ENCODE assay signal across 11 cellular contexts in the genomic region with DNA sequence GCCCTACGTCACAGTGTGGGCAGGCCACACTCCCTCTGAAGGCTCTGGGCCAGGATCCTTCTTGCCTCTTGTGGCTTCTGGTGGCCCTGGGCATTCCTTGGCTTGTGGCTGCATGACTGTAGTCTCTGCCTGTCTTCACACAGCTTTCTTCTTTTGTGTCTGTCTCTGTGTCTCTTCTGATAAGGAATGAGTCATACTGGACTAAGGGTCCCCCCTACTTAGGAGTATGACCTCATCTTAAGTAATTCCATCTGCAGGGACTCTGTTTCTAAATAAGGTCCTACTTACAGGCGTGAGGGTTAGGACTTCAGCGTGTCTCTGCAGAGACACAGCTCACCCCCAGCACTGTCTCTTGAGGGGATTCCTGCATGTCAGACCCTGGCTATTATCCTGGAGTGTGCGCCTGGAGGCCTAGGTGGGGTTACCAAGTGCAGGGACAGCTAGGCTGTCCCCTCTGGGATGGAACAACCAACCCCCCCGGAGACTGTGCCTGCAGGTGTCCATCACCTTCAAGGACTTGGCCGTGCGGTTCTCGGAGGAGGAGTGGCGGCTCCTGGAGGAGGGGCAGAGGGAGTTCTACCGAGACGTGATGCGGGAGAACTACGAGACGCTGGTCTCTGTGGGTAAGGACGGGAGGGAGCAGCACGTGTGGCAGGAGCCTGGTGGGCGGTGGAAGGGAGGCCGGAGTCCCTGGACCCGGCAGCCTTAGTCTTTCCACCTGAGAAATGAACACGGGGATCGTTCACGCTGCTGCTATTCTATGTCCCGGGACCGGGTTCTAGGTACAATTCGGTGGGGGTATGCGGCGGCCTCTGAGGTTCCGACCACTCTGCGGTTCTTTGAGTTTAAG. TPM values are rescaled to one million over a fixed set of nuclear protein-coding genes. Genes with fewer than 3 reads are reported as not detected.
DNase-seq lines count a peak whose midpoint lies in the region; TF ChIP-seq lines count a peak whose summit lies in the region.
"Had no signal": no experiment of that assay in that cellular context is flagged by ENCODE, and none has a peak within 500 bp of the region (broad histone marks: within the 10 kb centered on the region; RNA-seq: fewer than 3 reads in every experiment).

No MANE protein-coding gene starts in this region.

- no peak overlapping the region for H3K4me2 ChIP-seq in fibroblast of lung (ENCODE audit: extremely low read depth, insufficient read depth, low read length)

- no peak for TF ChIP-seq CTCF in fibroblast of lung (conservative IDR thresholded peaks at IDR 0.05 in 1 of 2, IDR thresholded peaks at IDR 0.05 in 1 of 2; ENCODE audit: low read depth in 1 of 2, low read length in 2 of 2)

- H3K4me1 ChIP-seq in fibroblast of lung (ENCODE audit: control insufficient read depth, extremely low read depth, insufficient read depth, low read length) = peaks cover 7% of the 10 kb centered on the region

- DNase-seq in DMS 273 (lab: John Stamatoyannopoulos, UW; ENCODE audit: unreplicated experiment) (peak; percentile 39), DMS 273 treated with DMSO at 0.1 percent for 48 hours (lab: John Stamatoyannopoulos, UW) (no peak), RKO (ENCODE audit: low spot score) (peak; percentile 58), fibroblast of lung (ENCODE audit: low read depth in 2 of 2) (peak; percentile 73 to 89), renal cortical epithelial cell (ENCODE audit: low read depth) (peak; percentile 22), NCI-H187 (lab: John Stamatoyannopoulos, UW) (no peak), COLO668 (lab: John Stamatoyannopoulos, UW; ENCODE audit: unreplicated experiment) (no peak)
- DNase-seq in activated T-cell treated with anti-CD3 and anti-CD28 coated beads, Interleukin-2, amount 50 U/mL, for 48 hours = no peak
- DNase-seq: naive thymus-derived CD8-positive, alpha-beta T cell; NCI-H1105 had no signal

- no peaks in the 10 kb centered on the region for H3K27me3 ChIP-seq in fibroblast of lung (ENCODE audit: control insufficient read depth, insufficient read depth, low read length)

- H3K27ac ChIP-seq in fibroblast of lung (ENCODE audit: insufficient read depth, low read length) = no peak overlapping the region
- H3K27ac ChIP-seq: 22Rv1 had no signal

- no peak overlapping the region for H3K9ac ChIP-seq in fibroblast of lung (ENCODE audit: insufficient read depth, low read length)

- no peaks in the 10 kb centered on the region for H3K9me3 ChIP-seq in fibroblast of lung (ENCODE audit: control insufficient read depth, insufficient read depth, low read depth, low read length)

- peaks cover 6% of the 10 kb centered on the region for H3K36me3 ChIP-seq in fibroblast of lung (ENCODE audit: control insufficient read depth, insufficient read depth, low read length)

- H2AFZ ChIP-seq in fibroblast of lung (ENCODE audit: low read length) = no peak overlapping the region

- no peaks in the 10 kb centered on the region for H3K79me2 ChIP-seq in fibroblast of lung (ENCODE audit: control insufficient read depth, insufficient read depth, low read length)

- H4K20me1 ChIP-seq in fibroblast of lung (ENCODE audit: control insufficient read depth, extremely low read depth, insufficient read depth, low read length) = no peaks in the 10 kb centered on the region

- H3K4me3 ChIP-seq in fibroblast of lung (replicated peaks in 1 of 4; ENCODE audit: control extremely low read depth in 1 of 4, insufficient read depth in 1 of 4, low read depth in 3 of 4, low read length in 4 of 4) = no peak overlapping the region

RNA-seq across cellular contexts. Expression of gene ZNF467, which starts 54.1 kb away (rescaled TPM):
- total RNA-seq in fibroblast of lung = 1.0 and 1.3 TPM in 2 replicates
- polyA plus RNA-seq in fibroblast of lung = 0.15 and 0.89 TPM in 2 replicates
- 0.89 and 3.4 TPM in 2 replicates for polyA plus RNA-seq in fibroblast of lung (2012)
- 0.55 TPM in 1 of 2 replicates, not detected in the other for polyA minus RNA-seq in fibroblast of lung (ENCODE audit: low replicate concordance)
- under 0.01 and 3.0 TPM in 2 replicates for total RNA-seq in renal cortical epithelial cell

Comparison
In these comparisons a context has a peak if more than half of its experiments do, and no peak if none do; other contexts are left out.
1. DNase-seq: peak in DMS 273 (single experiment), RKO (single experiment), fibroblast of lung (2 of 2) and renal cortical epithelial cell (single experiment); none in DMS 273 treated with DMSO at 0.1 percent for 48 hours (single experiment), NCI-H187 (0 of 2), COLO668 (single experiment) and activated T-cell treated with anti-CD3 and anti-CD28 coated beads, Interleukin-2, amount 50 U/mL, for 48 hours (0 of 2).